Comparison of ENCODE assay signal across 12 cellular contexts in the genomic region with DNA sequence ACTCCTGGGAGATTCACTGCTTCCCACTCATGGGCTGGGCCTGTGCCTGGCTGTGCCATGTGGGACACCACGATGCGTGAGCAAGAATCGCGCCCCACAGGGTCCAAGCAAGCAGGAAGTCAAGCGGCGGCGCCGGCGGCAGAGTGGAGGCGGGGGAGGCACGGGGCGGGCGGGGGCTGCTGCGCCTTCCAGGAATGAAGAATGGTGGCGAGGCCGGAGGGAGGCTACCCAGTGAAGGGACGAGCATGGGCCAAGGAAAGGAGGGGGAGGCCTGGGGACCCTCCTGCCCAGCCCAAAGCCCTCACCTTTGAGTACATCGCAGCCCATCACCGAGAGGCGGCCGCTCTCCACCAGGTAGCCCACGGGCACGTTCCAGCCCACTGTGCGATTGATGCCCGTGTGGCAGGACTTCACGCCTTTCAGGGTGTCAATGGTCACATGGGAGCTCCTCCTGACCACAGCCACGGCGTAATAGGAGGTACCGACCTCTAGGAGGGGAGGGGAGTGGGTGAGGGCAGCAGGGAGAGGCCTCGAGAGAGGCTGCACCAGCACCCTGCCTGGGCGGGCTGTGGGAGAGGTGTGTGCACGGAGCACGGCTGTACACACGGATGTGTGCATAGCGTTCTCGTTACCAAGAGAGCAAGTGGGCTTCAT.
DNase-seq lines count a peak whose midpoint lies in the region; ATAC-seq, FAIRE-seq and TF ChIP-seq lines count a peak whose summit lies in the region.
"Had no signal": no experiment of that assay in that cellular context is flagged by ENCODE, and none has a peak within 500 bp of the region (broad histone marks: within the 10 kb centered on the region; RNA-seq: fewer than 3 reads in every experiment).

No MANE protein-coding gene starts in this region.

- no peaks in the 10 kb centered on the region for H3K36me3 ChIP-seq in OCI-LY1 (ENCODE audit: insufficient read depth, low read length)
- H3K36me3 ChIP-seq: thyroid gland had no signal

- no peak for TF ChIP-seq POLR2A in GM18505 (IDR thresholded peaks at IDR 0.05; ENCODE audit: borderline replicate concordance, extremely low read depth, insufficient read depth, insufficient read length)

- H3K4me3 ChIP-seq in OCI-LY1 (ENCODE audit: low read depth, low read length, poor library complexity, severe bottlenecking) = peak overlapping the region; percentile 47

- H3K27me3 Mint-ChIP-seq in memory B cell = peaks cover 8% of the 10 kb centered on the region

- H3K36me3 Mint-ChIP-seq in memory B cell = no peaks in the 10 kb centered on the region
- H3K36me3 Mint-ChIP-seq: naive thymus-derived CD4-positive, alpha-beta T cell had no signal

- DNase-seq in COLO668 (lab: John Stamatoyannopoulos, UW; ENCODE audit: unreplicated experiment) (peak; percentile 72), memory B cell (ENCODE audit: low spot score in 2 of 2) (peak in 1 of 2 donors; percentile 16), RCC 7860 (ENCODE audit: low spot score) (no peak), activated gamma-delta T cell (lab: John Stamatoyannopoulos, UW) (no peak)
- DNase-seq: activated CD4-positive, alpha-beta T cell treated with anti-CD3 and anti-CD28 coated beads, Interleukin-2, amount 50 U/mL, for 48 hours had no signal

- FAIRE-seq in RCC 7860 (lab: Jason Lieb, UNC) = no peak
- FAIRE-seq: islet of Langerhans had no signal

- no peaks in the 10 kb centered on the region for H3K79me2 ChIP-seq in OCI-LY1 (ENCODE audit: insufficient read depth, low read length)

- H3K9me3 Mint-ChIP-seq in memory B cell = no peaks in the 10 kb centered on the region
- H3K9me3 Mint-ChIP-seq: T-helper 1 cell treated with Interleukin-12 subunit alpha and Interleukin-12 subunit beta and Interleukin-4 antibody, amounts not matched to agents 30 μg/mL and 1 μg/mL, for 36 hours had no signal

- peaks cover 30% of the 10 kb centered on the region for H3K27me3 ChIP-seq in OCI-LY1 (ENCODE audit: insufficient read depth, low read length)
- H3K27me3 ChIP-seq: thyroid gland had no signal

- H3F3A ChIP-seq in OCI-LY1 (ENCODE audit: insufficient read depth, low read length) = no peaks in the 10 kb centered on the region

- H3K27ac ChIP-seq in OCI-LY1 (ENCODE audit: low read depth, low read length, poor library complexity, severe bottlenecking) = no peak overlapping the region

- peaks cover 10% of the 10 kb centered on the region for H3K4me1 Mint-ChIP-seq in memory B cell

- H3K27ac Mint-ChIP-seq in memory B cell = peak overlapping the region; percentile 19
- H3K27ac Mint-ChIP-seq: T-helper 1 cell treated with Interleukin-12 subunit alpha and Interleukin-12 subunit beta and Interleukin-4 antibody, amounts not matched to agents 30 μg/mL and 1 μg/mL, for 36 hours had no signal

- TF ChIP-seq CTCF in OCI-LY1 (IDR thresholded peaks at IDR 0.05; ENCODE audit: low read length) = no peak

- H3K9me2 ChIP-seq in OCI-LY1 (ENCODE audit: low read depth, low read length) = no peaks in the 10 kb centered on the region

- H3K4me3 Mint-ChIP-seq in memory B cell = peak overlapping the region; percentile 72
- H3K4me3 Mint-ChIP-seq: T-helper 1 cell treated with Interleukin-12 subunit alpha and Interleukin-12 subunit beta and Interleukin-4 antibody, amounts not matched to agents 30 μg/mL and 1 μg/mL, for 36 hours had no signal

- no peak overlapping the region for H2AFZ ChIP-seq in OCI-LY1 (ENCODE audit: low read length)

- peak overlapping the region; percentile 9; the same call in 1 of the 2 replicates for H3K9ac ChIP-seq in OCI-LY1 (ENCODE audit: low read length)

- no peaks in the 10 kb centered on the region for H3K9me3 ChIP-seq in OCI-LY1 (ENCODE audit: low read length)
- H3K9me3 ChIP-seq: thyroid gland had no signal

- peak overlapping the region; percentile 66 for H3K4me2 ChIP-seq in OCI-LY1 (ENCODE audit: low read length)

- H3K4me1 ChIP-seq in OCI-LY1 (ENCODE audit: insufficient read depth, low read length, severe bottlenecking) = peaks cover 28% of the 10 kb centered on the region

- no peaks in the 10 kb centered on the region for H4K20me1 ChIP-seq in OCI-LY1 (ENCODE audit: insufficient read depth, low read length)

- ATAC-seq in GM18505 (IDR thresholded peaks at IDR 0.05; ENCODE audit: unreplicated experiment) = peak; percentile 5
- no peak for ATAC-seq in memory B cell (ENCODE audit: low read depth)
- ATAC-seq in GM19395 (IDR thresholded peaks at IDR 0.05; ENCODE audit: unreplicated experiment) = no peak
